9 cellular contexts compared by ENCODE assay signal in the genomic region with DNA sequence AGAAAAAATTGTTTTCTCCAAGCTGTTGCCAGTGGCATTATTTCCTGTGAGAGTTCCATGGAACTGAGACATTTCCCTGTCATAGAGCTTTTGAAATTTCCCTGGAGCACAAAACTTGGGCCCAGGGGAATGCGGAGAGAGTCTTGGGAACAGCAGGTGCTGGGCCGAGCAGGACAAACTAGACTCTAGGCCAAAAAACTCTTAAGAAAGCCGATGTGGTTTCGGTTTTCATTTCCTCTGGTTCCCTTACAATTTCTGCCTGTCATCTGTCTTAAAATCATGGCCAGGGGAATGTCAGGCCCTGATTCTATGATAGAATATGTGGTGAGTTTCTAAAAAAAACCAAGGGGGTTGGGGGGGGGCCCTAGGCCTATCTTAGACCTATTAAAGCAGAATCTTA. TPM values are rescaled to one million over a fixed set of nuclear protein-coding genes. Genes with fewer than 3 reads are reported as not detected.
DNase-seq lines count a peak whose midpoint lies in the region; ATAC-seq, FAIRE-seq and TF ChIP-seq lines count a peak whose summit lies in the region.
"Had no signal": no experiment of that assay in that cellular context is flagged by ENCODE, and none has a peak within 500 bp of the region (broad histone marks: within the 10 kb centered on the region; RNA-seq: fewer than 3 reads in every experiment).

No MANE protein-coding gene starts in this region.

- TF ChIP-seq CTCF in GM12878 (IDR thresholded peaks at IDR 0.05 in 2 of 3, conservative IDR thresholded peaks at IDR 0.05 in 1 of 3; ENCODE audit: control insufficient read depth in 2 of 3, extremely low read depth in 1 of 3, insufficient read depth in 1 of 3, low read depth in 3 of 3, low read length in 3 of 3) (no peak), psoas muscle (IDR thresholded peaks at IDR 0.05) (no peak)

- 67% methylated on average over 4 of the region's 4 CpGs for WGBS in GM12878 (ENCODE audit: insufficient coverage, insufficient replicate concordance, low lambda C conversion rate, missing lambda C conversion rate)
- WGBS in psoas muscle, 3 donors: 6 to 22% (median 8%) methylated on average over 4 of the region's 4 CpGs

- CTCF ChIA-PET in GM12878 (lab: Yijun Ruan, JAX): interaction anchor here (0.8 to 1.8 kb wide), 7 partner anchors 14 to 120 kb away, joined by 3 to 10 read pairs (median 4); no protein-coding TSS in a partner anchor
- CTCF ChIA-PET in HEK293T (lab: Yijun Ruan, JAX): no interaction called here

- DNase-seq in GM12891 (ENCODE audit: insufficient read length, low spot score) (no peak), GM12878 (ENCODE audit: low read depth, low spot score) (no peak), psoas muscle (peak in 1 of 2 donors; percentile 70), NCI-H2029 treated with DMSO at 0.1 percent for 48 hours (lab: John Stamatoyannopoulos, UW) (no peak), NCI-H82 (lab: John Stamatoyannopoulos, UW) (no peak), epidermal melanocyte (ENCODE audit: insufficient read length, low spot score) (no peak), HEK293T (ENCODE audit: extremely low spot score) (no peak)

- in situ Hi-C loops in GM12878 (cut with MboI): no loop called here

- peak overlapping the region; percentile 68 for H3K4me2 ChIP-seq in GM12878 (ENCODE audit: control insufficient read depth, insufficient read depth)

- FAIRE-seq in GM12891 (lab: Jason Lieb, UNC): no peak
- FAIRE-seq in GM12878 (lab: Jason Lieb, UNC): peak; percentile 73
- FAIRE-seq: G401.6 had no signal

- no peaks in the 10 kb centered on the region for H3K27me3 ChIP-seq in GM12878 (replicated peaks in 1 of 2; ENCODE audit: control insufficient read depth in 2 of 2, insufficient read depth in 2 of 2, low read length in 1 of 2)
- no peaks in the 10 kb centered on the region for H3K27me3 ChIP-seq in psoas muscle (ENCODE audit: insufficient read depth in 3 of 3, low read length in 2 of 3)

- SMC1A ChIA-PET in GM12878 (lab: Charles Lee; ENCODE audit: uncharacterized antibody, unreplicated experiment): interaction anchor here (0.6 to 2.5 kb wide), 13 partner anchors 10 to 196 kb away, joined by 3 to 14 read pairs (median 4); a partner anchor contains a TSS

- ATAC-seq in GM21723 (IDR thresholded peaks at IDR 0.05; ENCODE audit: unreplicated experiment) (peak; percentile 31), GM12878 (peak; percentile 33), psoas muscle (peak; percentile 27 to 62 (median 42))

- peak overlapping the region; percentile 82 for H3K27ac ChIP-seq in GM12878 (ENCODE audit: control insufficient read depth, insufficient read depth)
- peak overlapping the region; percentile 97 for H3K27ac ChIP-seq in psoas muscle

- H3K79me2 ChIP-seq in GM12878 (ENCODE audit: control insufficient read depth, insufficient read depth, low read length): peaks cover 38% of the 10 kb centered on the region

- BruUV-seq in GM12878 (replicated peaks; lab: Mats Ljungman, UMichigan): no TSS peak

- H3K36me3 ChIP-seq in GM12878 (ENCODE audit: control insufficient read depth in 2 of 2, insufficient read depth in 2 of 2, low read length in 1 of 2): peaks cover 6 to 8% of the 10 kb centered on the region in 2 experiments; a peak in 3 of 4 replicates
- peaks cover 7 to 32% of the 10 kb centered on the region in 2 donors for H3K36me3 ChIP-seq in psoas muscle (ENCODE audit: insufficient read depth in 1 of 2, low read depth in 1 of 2)

- no peak for TF ChIP-seq RAD21 in GM12878 (IDR thresholded peaks at IDR 0.05; ENCODE audit: insufficient read depth, low read depth, low read length)

- no peak overlapping the region; the same call in 1 of the 2 replicates for H2AFZ ChIP-seq in GM12878 (ENCODE audit: control insufficient read depth, low read depth, low read length)

- peaks cover 41% of the 10 kb centered on the region for H3K4me1 ChIP-seq in GM12878 (ENCODE audit: control insufficient read depth, insufficient read depth, low read length)
- peaks cover 66% of the 10 kb centered on the region for H3K4me1 ChIP-seq in psoas muscle

- POLR2A ChIA-PET in GM12878 (lab: Charles Lee) (interaction anchor here (0.6 to 3.4 kb wide), 7 partner anchors 11 to 167 kb away, joined by 3 to 22 read pairs (median 3); a partner anchor contains a TSS), HEK293T (lab: Yijun Ruan, JAX) (interaction anchor here (0.9 to 2.8 kb wide), 3 partner anchors 9 to 78 kb away, joined by 3 to 16 read pairs (median 15); a partner anchor contains a TSS)

- intact Hi-C loops in GM12878 (cut with micrococcal nuclease; ENCODE audit: unreplicated experiment): no loop called here
- intact Hi-C loops in psoas muscle (cut with DNase I): loop anchor here (5.0 kb wide), 3 partner anchors 68 to 327 kb away; a partner anchor contains a TSS

- no peaks in the 10 kb centered on the region for H4K20me1 ChIP-seq in GM12878 (ENCODE audit: control insufficient read depth, insufficient read depth)

- RAD21 ChIA-PET in GM12878 (lab: Charles Lee; ENCODE audit: unreplicated experiment): interaction anchor here (1.0 to 2.4 kb wide), 6 partner anchors 11 to 78 kb away, joined by 3 to 7 read pairs (median 4); a partner anchor contains a TSS

- peak overlapping the region; percentile 31; the same call in 1 of the 2 replicates for H3K4me3 ChIP-seq in GM12878
- H3K4me3 ChIP-seq in psoas muscle: peak overlapping the region; percentile 34

- TF ChIP-seq POLR2A in GM12891 (IDR thresholded peaks at IDR 0.05; ENCODE audit: low read depth, low read length) (no peak), GM12878 (IDR thresholded peaks at IDR 0.05; ENCODE audit: low read depth, low read length) (no peak)

- H3K9me3 ChIP-seq in GM12878 (replicated peaks; ENCODE audit: control insufficient read depth, insufficient read depth, low read length): no peaks in the 10 kb centered on the region
- H3K9me3 ChIP-seq in psoas muscle: no peaks in the 10 kb centered on the region

- TF ChIP-seq EP300 in GM12878 (IDR thresholded peaks at IDR 0.05; ENCODE audit: borderline replicate concordance in 1 of 2, control insufficient read depth in 1 of 2, low read depth in 2 of 2, low read length in 2 of 2): no peak

- H3K9ac ChIP-seq in GM12878 (ENCODE audit: control insufficient read depth, insufficient read depth, low read length): peak overlapping the region; percentile 60

RNA-seq across cellular contexts. Expression of a gene that starts 4.6 kb away (rescaled TPM):
- 102 TPM for polyA plus RNA-seq in GM12891 (2012; ENCODE audit: low read depth, missing spikeins)
- total RNA-seq in GM12878 (2013; cell fraction: nucleolus; rRNA removed): 21.0 and 26.2 TPM in 2 replicates
- total RNA-seq in GM12878 (2014; rRNA removed): 36.9 and 44.6 TPM in 2 replicates
- 22.2 and 23.8 TPM in 2 replicates for total RNA-seq in GM12878 (2014; rRNA removed; fragmentation: Illumina TruSeq; extraction: Trizol)
- 133 and 134 TPM in 2 replicates for total RNA-seq in GM12878 (2021)
- 164 TPM for polyA plus RNA-seq in GM12878 (2011; ENCODE audit: low read depth)
- 57.1 and 167 TPM in 2 replicates for polyA plus RNA-seq in GM12878 (2011; rRNA removed)
- polyA plus RNA-seq in GM12878 (2011; cell fraction: cytosol; rRNA removed): 166 and 217 TPM in 2 replicates
- polyA plus RNA-seq in GM12878 (2011; cell fraction: nucleus; rRNA removed): 93.5 and 103 TPM in 2 replicates
- polyA plus RNA-seq in GM12878 (2012): 83.8 and 159 TPM in 2 replicates
- polyA plus RNA-seq in GM12878 (2014; fragmentation: Illumina TruSeq; extraction: Trizol): 145 and 150 TPM in 2 replicates
- polyA plus RNA-seq in GM12878 (2014; fragmentation: Nextera tagmentation; extraction: Ambion mirVana): 10 to 100 TPM; 27.8 to 31.7 TPM
- 96.4 and 103 TPM in 2 replicates for polyA plus RNA-seq in GM12878 (2014; rRNA removed)
- 100 to 1,000 TPM; 132 to 154 TPM for polyA plus RNA-seq in GM12878 (2016; fragmentation: Nextera tagmentation; extraction: Ambion mirVana)
- 119 and 156 TPM in 2 replicates for polyA minus RNA-seq in GM12878 (2011; rRNA and poly(A)+ RNA removed)
- 28.9 and 34.4 TPM in 2 replicates for polyA minus RNA-seq in GM12878 (2011; cell fraction: cytosol; rRNA and poly(A)+ RNA removed)
- 21.9 and 29.4 TPM in 2 replicates for polyA minus RNA-seq in GM12878 (2011; cell fraction: nucleus; rRNA and poly(A)+ RNA removed)
- 100 to 1,000 TPM in 3 of 4 donors, 10 to 100 TPM in 1; 95.7 to 129 (median 117) TPM for total RNA-seq in psoas muscle
- 100 to 1,000 TPM in 1 of 3 donors, 10 to 100 TPM in 2; 49.9 to 149 (median 99.6) TPM for polyA plus RNA-seq in psoas muscle

RNA-seq across cellular contexts. Expression of a gene that starts 4.8 kb away (rescaled TPM):
- polyA plus RNA-seq in GM12891 (2012; ENCODE audit: low read depth, missing spikeins): 16.6 TPM
- total RNA-seq in GM12878 (2013; cell fraction: nucleolus; rRNA removed): 92.4 and 112 TPM in 2 replicates
- total RNA-seq in GM12878 (2014; rRNA removed) (10.7 and 13.7 TPM in 2 replicates), GM12878 (2014; rRNA removed; fragmentation: Illumina TruSeq; extraction: Trizol) (6.1 and 6.2 TPM in 2 replicates), GM12878 (2021) (19.2 and 20.0 TPM in 2 replicates), psoas muscle (10 to 100 TPM in 3 of 4 donors, 1 to 10 TPM in 1; 9.5 to 25.4 (median 16.4) TPM)
- polyA plus RNA-seq in GM12878 (2011; ENCODE audit: low read depth): 16.6 TPM
- polyA plus RNA-seq in GM12878 (2011; rRNA removed) (25.0 and 33.3 TPM in 2 replicates), GM12878 (2014; fragmentation: Illumina TruSeq; extraction: Trizol) (8.1 and 11.1 TPM in 2 replicates), GM12878 (2014; fragmentation: Nextera tagmentation; extraction: Ambion mirVana) (under 1 TPM; 0.35 to 0.84 TPM), GM12878 (2014; rRNA removed) (25.0 and 28.1 TPM in 2 replicates), GM12878 (2016; fragmentation: Nextera tagmentation; extraction: Ambion mirVana) (10 to 100 TPM; 15.0 to 15.6 TPM), psoas muscle (1 to 10 TPM; 4.3 to 7.6 (median 6.6) TPM)
- polyA plus RNA-seq in GM12878 (2011; cell fraction: cytosol; rRNA removed): 29.4 and 37.5 TPM in 2 replicates
- polyA plus RNA-seq in GM12878 (2011; cell fraction: nucleus; rRNA removed): 292 and 410 TPM in 2 replicates
- 27.7 and 28.7 TPM in 2 replicates for polyA plus RNA-seq in GM12878 (2012)
- 34.0 and 38.3 TPM in 2 replicates for polyA minus RNA-seq in GM12878 (2011; rRNA and poly(A)+ RNA removed)
- 7.1 and 8.5 TPM in 2 replicates for polyA minus RNA-seq in GM12878 (2011; cell fraction: cytosol; rRNA and poly(A)+ RNA removed)
- 49.9 and 76.9 TPM in 2 replicates for polyA minus RNA-seq in GM12878 (2011; cell fraction: nucleus; rRNA and poly(A)+ RNA removed)

RNA-seq across cellular contexts. Expression of a gene that starts 11.9 kb away (rescaled TPM):
- 49.6 TPM for polyA plus RNA-seq in GM12891 (2012; ENCODE audit: low read depth, missing spikeins)
- total RNA-seq in GM12878 (2013; cell fraction: nucleolus; rRNA removed): 20.3 and 22.3 TPM in 2 replicates
- total RNA-seq in GM12878 (2014; rRNA removed) (60.9 and 66.3 TPM in 2 replicates), GM12878 (2014; rRNA removed; fragmentation: Illumina TruSeq; extraction: Trizol) (41.3 and 43.4 TPM in 2 replicates), GM12878 (2021) (53.2 and 55.2 TPM in 2 replicates), psoas muscle (10 to 100 TPM; 33.4 to 58.5 (median 37.6) TPM)
- polyA plus RNA-seq in GM12878 (2011; ENCODE audit: low read depth): 29.9 TPM
- polyA plus RNA-seq in GM12878 (2011; rRNA removed) (36.6 and 44.3 TPM in 2 replicates), GM12878 (2014; fragmentation: Illumina TruSeq; extraction: Trizol) (51.0 and 56.9 TPM in 2 replicates), GM12878 (2014; fragmentation: Nextera tagmentation; extraction: Ambion mirVana) (10 to 100 TPM; 35.3 to 52.7 TPM), GM12878 (2014; rRNA removed) (59.7 and 61.2 TPM in 2 replicates), GM12878 (2016; fragmentation: Nextera tagmentation; extraction: Ambion mirVana) (100 to 1,000 TPM; 115 to 127 TPM), psoas muscle (10 to 100 TPM; 36.9 to 78.0 (median 58.6) TPM)
- 46.4 and 51.0 TPM in 2 replicates for polyA plus RNA-seq in GM12878 (2011; cell fraction: cytosol; rRNA removed)
- polyA plus RNA-seq in GM12878 (2011; cell fraction: nucleus; rRNA removed): 68.5 and 77.1 TPM in 2 replicates
- polyA plus RNA-seq in GM12878 (2012): 37.7 and 41.4 TPM in 2 replicates
- polyA minus RNA-seq in GM12878 (2011; rRNA and poly(A)+ RNA removed): 19.7 and 20.7 TPM in 2 replicates
- 10.6 and 15.5 TPM in 2 replicates for polyA minus RNA-seq in GM12878 (2011; cell fraction: cytosol; rRNA and poly(A)+ RNA removed)
- polyA minus RNA-seq in GM12878 (2011; cell fraction: nucleus; rRNA and poly(A)+ RNA removed): 13.1 and 24.1 TPM in 2 replicates

RNA-seq across cellular contexts. Expression of a gene that starts 21.7 kb away (rescaled TPM):
- 10.9 TPM for polyA plus RNA-seq in GM12891 (2012; ENCODE audit: low read depth, missing spikeins)
- total RNA-seq in GM12878 (2013; cell fraction: nucleolus; rRNA removed): not detected in 2 replicates
- total RNA-seq in GM12878 (2014; rRNA removed) (2.0 and 3.7 TPM in 2 replicates), GM12878 (2014; rRNA removed; fragmentation: Illumina TruSeq; extraction: Trizol) (2.9 and 3.6 TPM in 2 replicates), GM12878 (2021) (6.2 and 9.3 TPM in 2 replicates), psoas muscle (100 to 1,000 TPM in 1 of 4 donors, 10 to 100 TPM in 3; 31.7 to 116 (median 40.5) TPM)
- 4.1 TPM for polyA plus RNA-seq in GM12878 (2011; ENCODE audit: low read depth)
- polyA plus RNA-seq in GM12878 (2011; rRNA removed) (2.8 and 3.5 TPM in 2 replicates), GM12878 (2014; fragmentation: Illumina TruSeq; extraction: Trizol) (2.2 and 4.6 TPM in 2 replicates), GM12878 (2014; fragmentation: Nextera tagmentation; extraction: Ambion mirVana) (10 to 100 TPM in 1 of 2 experiments, 1 to 10 TPM in 1; 6.3 to 16.1 TPM), GM12878 (2014; rRNA removed) (7.5 and 8.3 TPM in 2 replicates), GM12878 (2016; fragmentation: Nextera tagmentation; extraction: Ambion mirVana) (10 to 100 TPM in 1 of 2 experiments, 1 to 10 TPM in 1; 9.5 to 10.2 TPM), psoas muscle (10 to 100 TPM; 43.8 to 81.8 (median 64.2) TPM)
- 2.5 and 3.4 TPM in 2 replicates for polyA plus RNA-seq in GM12878 (2011; cell fraction: cytosol; rRNA removed)
- 2.5 and 4.2 TPM in 2 replicates for polyA plus RNA-seq in GM12878 (2011; cell fraction: nucleus; rRNA removed)
- 14.4 and 18.4 TPM in 2 replicates for polyA plus RNA-seq in GM12878 (2012)
- polyA minus RNA-seq in GM12878 (2011; rRNA and poly(A)+ RNA removed): 2.2 and 2.6 TPM in 2 replicates
- 3.7 TPM in 1 of 2 replicates, not detected in the other for polyA minus RNA-seq in GM12878 (2011; cell fraction: cytosol; rRNA and poly(A)+ RNA removed)
- polyA minus RNA-seq in GM12878 (2011; cell fraction: nucleus; rRNA and poly(A)+ RNA removed): 1.6 TPM in 1 of 2 replicates, not detected in the other
